Comparison of ENCODE assay signal across 26 cellular contexts in the genomic region with DNA sequence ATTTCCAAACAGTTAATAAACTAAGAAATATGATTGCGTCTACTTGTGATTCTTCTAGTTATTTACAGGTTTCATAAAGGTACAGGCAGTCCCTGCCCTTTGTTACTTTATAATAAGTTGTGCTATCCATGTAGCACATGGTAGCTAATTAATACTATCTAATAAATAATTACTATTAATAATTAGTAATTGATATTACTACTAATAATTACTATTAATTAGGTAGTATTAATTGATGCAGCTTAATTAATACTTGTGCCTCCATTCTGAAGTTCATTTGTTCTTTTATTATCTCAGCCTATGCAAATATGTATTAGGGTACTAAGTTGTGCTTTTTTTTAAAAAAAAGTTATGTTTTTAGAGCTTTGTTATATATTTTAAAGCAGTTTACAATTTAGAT.
"Had no signal": no experiment of that assay in that cellular context is flagged by ENCODE, and none has a peak within 500 bp of the region (broad histone marks: within the 10 kb centered on the region; RNA-seq: fewer than 3 reads in every experiment).

No MANE protein-coding gene starts in this region.

- H3K4me1 ChIP-seq: colonic mucosa, esophagus muscularis mucosa, esophagus squamous epithelium, foreskin keratinocyte, gastrocnemius medialis, gastroesophageal sphincter, heart left ventricle, heart right ventricle had no signal

- ATAC-seq: effector memory CD8-positive, alpha-beta T cell; esophagus mucosa; foreskin keratinocyte; gastrocnemius medialis; gastroesophageal sphincter; heart left ventricle; heart right ventricle had no signal

- H3K9me3 ChIP-seq: colonic mucosa, esophagus muscularis mucosa, esophagus squamous epithelium, gastrocnemius medialis, gastroesophageal sphincter, heart right ventricle had no signal

- DNase-seq: colonic mucosa; cortex of kidney; dermis blood vessel endothelial cell; dorsolateral prefrontal cortex; effector CD4-positive, alpha-beta T cell; effector CD8-positive, alpha-beta T cell; effector memory CD4-positive, alpha-beta T cell; effector memory CD8-positive, alpha-beta T cell; endodermal cell; erythroblast; esophagus squamous epithelium; foreskin fibroblast; foreskin keratinocyte; foreskin melanocyte; gastrocnemius medialis; glutamatergic neuron; head of caudate nucleus; heart left ventricle; heart right ventricle had no signal

- H3K27me3 ChIP-seq: colonic mucosa, dorsolateral prefrontal cortex, esophagus muscularis mucosa, esophagus squamous epithelium, foreskin keratinocyte, gastrocnemius medialis, gastroesophageal sphincter, heart left ventricle, heart right ventricle had no signal

- H3K4me3 ChIP-seq: colonic mucosa, coronary artery, dorsolateral prefrontal cortex, esophagus muscularis mucosa, esophagus squamous epithelium, gastrocnemius medialis, gastroesophageal sphincter, heart left ventricle, heart right ventricle had no signal

- H3K27ac ChIP-seq: colonic mucosa, coronary artery, dorsolateral prefrontal cortex, epithelial cell of prostate, esophagus muscularis mucosa, esophagus squamous epithelium, foreskin keratinocyte, gastrocnemius medialis, gastroesophageal sphincter, heart left ventricle, heart right ventricle had no signal

- FAIRE-seq: endometrium, endothelial cell of umbilical vein had no signal

- H3K36me3 ChIP-seq: colonic mucosa, esophagus muscularis mucosa, esophagus squamous epithelium, gastrocnemius medialis, gastroesophageal sphincter, heart left ventricle, heart right ventricle had no signal
